ENCODE assay signal across 9 cellular contexts in the genomic region with DNA sequence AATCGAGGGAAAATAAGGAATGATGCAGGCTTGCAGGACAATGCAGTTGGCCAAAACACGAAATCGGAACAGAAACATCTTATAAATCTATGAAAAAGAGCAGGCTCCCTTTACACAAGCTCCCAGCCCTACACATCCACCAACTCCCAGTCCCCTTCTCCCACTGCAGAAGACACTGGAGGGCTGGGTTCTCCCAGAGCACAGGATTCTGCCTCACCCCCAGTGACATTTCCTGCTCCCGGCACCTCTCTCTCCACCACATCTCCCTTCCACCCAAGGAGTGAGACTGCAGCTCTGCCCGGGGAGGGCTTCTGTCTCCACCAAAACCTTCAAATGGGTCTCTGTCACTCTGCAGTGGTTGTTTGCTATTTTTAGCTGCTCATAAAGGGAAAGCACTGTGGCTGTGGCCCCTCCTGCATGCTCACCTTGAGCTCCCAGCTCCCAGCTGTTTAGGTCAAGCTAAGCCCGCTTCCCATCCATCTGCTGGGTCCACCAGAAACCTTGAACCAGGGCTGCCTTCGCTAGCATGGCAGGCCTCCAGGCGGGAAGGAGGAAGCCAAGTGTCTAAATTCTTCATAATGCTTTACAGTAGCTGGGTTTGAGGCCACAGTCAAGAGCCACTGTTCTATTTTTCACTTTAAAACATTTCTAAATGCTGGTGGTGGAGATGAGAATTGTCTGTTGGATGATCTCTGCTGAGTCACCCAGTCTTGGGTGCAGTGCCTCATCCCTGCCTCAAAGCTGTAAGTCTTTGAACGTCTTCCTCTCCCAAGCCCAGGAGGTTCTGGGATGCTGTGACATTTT. TPM values are rescaled to one million over a fixed set of nuclear protein-coding genes. Genes with fewer than 3 reads are reported as not detected.
DNase-seq lines count a peak whose midpoint lies in the region; ATAC-seq and TF ChIP-seq lines count a peak whose summit lies in the region.
"Had no signal": no experiment of that assay in that cellular context is flagged by ENCODE, and none has a peak within 500 bp of the region (broad histone marks: within the 10 kb centered on the region; RNA-seq: fewer than 3 reads in every experiment).

No MANE protein-coding gene starts in this region.

- H3K9ac ChIP-seq in subcutaneous abdominal adipose tissue (ENCODE audit: low read length in 5 of 5) = peak overlapping the region in 2 of 5 donors; percentile 28 to 29

- WGBS in esophagus squamous epithelium, 2 donors = 64 to 77% methylated on average over 6 to 8 of the region's 9 CpGs

- H3K36me3 ChIP-seq in esophagus squamous epithelium = no peaks in the 10 kb centered on the region
- no peaks in the 10 kb centered on the region for H3K36me3 ChIP-seq in subcutaneous abdominal adipose tissue (ENCODE audit: control insufficient read depth in 5 of 5, insufficient read depth in 5 of 5, low read length in 5 of 5)

- H3K27ac ChIP-seq in RWPE1 (peak overlapping the region; percentile 92), esophagus squamous epithelium (peak overlapping the region; percentile 4 to 79 (median 64)), subcutaneous abdominal adipose tissue (ENCODE audit: low read depth, low read length) (peak overlapping the region; percentile 94)

- DNase-seq in NCI-H524 (lab: John Stamatoyannopoulos, UW) (peak; percentile 10 to 55), NCI-H524 treated with DMSO at 0.1 percent for 48 hours (lab: John Stamatoyannopoulos, UW) (no peak), RWPE1 (ENCODE audit: low spot score) (peak; percentile 57), esophagus squamous epithelium (lab: John Stamatoyannopoulos, UW) (no peak), omental fat pad (ENCODE audit: low spot score) (no peak)
- DNase-seq: stimulated activated naive CD4-positive, alpha-beta T cell treated with Interleukin-2 at 50 U/mL for 16 hours had no signal

- H3K4me3 ChIP-seq in esophagus squamous epithelium (no peak overlapping the region), subcutaneous abdominal adipose tissue (ENCODE audit: low read depth in 1 of 5, low read length in 5 of 5) (no peak overlapping the region)

- intact Hi-C loops in esophagus squamous epithelium (cut with DNase I) = no loop called here

- H3K27me3 ChIP-seq in esophagus squamous epithelium (peaks cover 0 to 3% (median 0%) of the 10 kb centered on the region in 4 donors), subcutaneous abdominal adipose tissue (ENCODE audit: control insufficient read depth in 5 of 5, insufficient read depth in 4 of 5, low read length in 5 of 5) (no peaks in the 10 kb centered on the region)

- H3K9me3 ChIP-seq in esophagus squamous epithelium (no peaks in the 10 kb centered on the region), subcutaneous abdominal adipose tissue (ENCODE audit: control insufficient read depth in 5 of 5, low read length in 5 of 5) (no peaks in the 10 kb centered on the region)

- no peak for TF ChIP-seq POLR2A in esophagus squamous epithelium (IDR thresholded peaks at IDR 0.05)

- ATAC-seq in omental fat pad (ENCODE audit: low FRiP score) = no peak
- no peak for ATAC-seq in HG03045 (IDR thresholded peaks at IDR 0.05; ENCODE audit: unreplicated experiment)
- no peak for ATAC-seq in GM18868 (IDR thresholded peaks at IDR 0.05; ENCODE audit: unreplicated experiment)

- CTCF ChIA-PET in RWPE1 (lab: Yijun Ruan, JAX) = interaction anchor here (0.6 to 1.0 kb wide), 5 partner anchors 151 to 337 kb away, joined by 3 to 5 read pairs (median 3); no protein-coding TSS in a partner anchor

- H3K4me1 ChIP-seq in esophagus squamous epithelium = peaks cover 34 to 76% (median 40%) of the 10 kb centered on the region in 3 donors
- H3K4me1 ChIP-seq in subcutaneous abdominal adipose tissue (ENCODE audit: control insufficient read depth in 5 of 5, insufficient read depth in 5 of 5, low read length in 5 of 5) = peaks cover 14 to 68% (median 45%) of the 10 kb centered on the region in 5 donors

- no peak for TF ChIP-seq CTCF in RWPE1 (conservative IDR thresholded peaks at IDR 0.05; ENCODE audit: low read depth)
- peak in 1 of 6 experiments; percentile 11 for TF ChIP-seq CTCF in esophagus squamous epithelium (IDR thresholded peaks at IDR 0.05)
- no peak for TF ChIP-seq CTCF in omental fat pad (IDR thresholded peaks at IDR 0.05)

- POLR2A ChIA-PET in RWPE1 (lab: Yijun Ruan, JAX; ENCODE audit: low non-redundant PET) = no interaction called here

RNA-seq across cellular contexts. Expression of a gene that starts 3.3 kb away (rescaled TPM):
- total RNA-seq in esophagus squamous epithelium = 10 to 100 TPM; 13.6 to 21.2 (median 15.6) TPM
- 100 to 1,000 TPM in 2 of 4 donors, 10 to 100 TPM in 2; 57.7 to 264 (median 96.4) TPM for total RNA-seq in omental fat pad

RNA-seq across cellular contexts. Expression of a gene that starts 53.0 kb away (rescaled TPM):
- total RNA-seq in esophagus squamous epithelium (10 to 100 TPM in 1 of 4 donors, 1 to 10 TPM in 3; 5.9 to 10.3 (median 7.8) TPM), omental fat pad (10 to 100 TPM; 11.6 to 27.8 (median 18.9) TPM)

Comparison
In these comparisons a context has a peak if more than half of its experiments do, and no peak if none do; other contexts are left out.
1. DNase-seq: peak in NCI-H524 (2 of 2) and RWPE1 (single experiment); none in NCI-H524 treated with DMSO at 0.1 percent for 48 hours (single experiment), esophagus squamous epithelium (single experiment) and omental fat pad (single experiment).
2. Peak in every context shown above with its lines, with median percentiles within 50 percentile points of each other: H3K27ac ChIP-seq.